In genomic region chr3:115147329-115148141, GRCh38 we compare ENCODE assay signal across 8 cellular contexts. TPM values are rescaled to one million over a fixed set of nuclear protein-coding genes. Genes with fewer than 3 reads are reported as not detected.
A peak's percentile ranks its signal among the peaks of the same experiment; 100 is the strongest.
DNase-seq lines count a peak whose midpoint lies in the region; ATAC-seq and TF ChIP-seq lines count a peak whose summit lies in the region.

No MANE protein-coding gene starts in this region.

- no peaks in the 10 kb centered on the region for H3F3A ChIP-seq in PC-9 (ENCODE audit: insufficient read depth, low read depth)

- POLR2A ChIA-PET in PC-9 (lab: Charles Lee; ENCODE audit: unreplicated experiment) = interaction anchor here (0.6 to 0.7 kb wide), 2 partner anchors 194 to 636 kb away, joined by 4 to 5 read pairs; no protein-coding TSS in a partner anchor

- no peak for TF ChIP-seq CTCF in PC-9 (conservative IDR thresholded peaks at IDR 0.05)

- TF ChIP-seq RAD21 in Ishikawa (IDR thresholded peaks at IDR 0.05; ENCODE audit: low read depth) = no peak

- peak overlapping the region; percentile 47 for H3K27ac ChIP-seq in PC-9

- TF ChIP-seq EP300 in Ishikawa (IDR thresholded peaks at IDR 0.05; ENCODE audit: borderline replicate concordance) = no peak

- H3K9me2 ChIP-seq in PC-9 (ENCODE audit: insufficient read depth) = no peaks in the 10 kb centered on the region

- H3K9me3 ChIP-seq in PC-9 (ENCODE audit: insufficient read depth, low read depth) = no peaks in the 10 kb centered on the region

- H3K4me1 ChIP-seq in PC-9 (replicated peaks; ENCODE audit: insufficient read depth) = peaks cover 17% of the 10 kb centered on the region

- DNase-seq in DMS153 treated with DMSO at 0.1 percent for 48 hours (lab: John Stamatoyannopoulos, UW; ENCODE audit: unreplicated experiment) (peak; percentile 99), PC-9 (peak; percentile 97 to 98), erythroblast (lab: John Stamatoyannopoulos, UW) (peak; percentile 100), mucosa of gallbladder (ENCODE audit: low spot score) (peak; percentile 99)
- DNase-seq in activated T-cell treated with anti-CD3 and anti-CD28 coated beads, Interleukin-2, amount 50 U/mL, for 4 hours = peak; percentile 94
- DNase-seq in stimulated activated CD8-positive, alpha-beta memory T cell treated with anti-CD3 and anti-CD28 coated beads, Interleukin-4, amount 100 ng/mL, for 24 hours (ENCODE audit: low read depth) = peak; percentile 91

- peak; percentile 72 for TF ChIP-seq POLR2A in erythroblast (IDR thresholded peaks at IDR 0.05; ENCODE audit: low read length)

- peaks cover 4% of the 10 kb centered on the region for H3K36me3 Mint-ChIP-seq in activated T-cell treated with anti-CD3 and anti-CD28 coated beads, Interleukin-2, amount 50 U/mL, for 4 hours (ENCODE audit: insufficient read depth)

- H4K20me1 ChIP-seq in PC-9 (ENCODE audit: insufficient read depth) = no peaks in the 10 kb centered on the region

- H3K4me3 Mint-ChIP-seq in activated T-cell treated with anti-CD3 and anti-CD28 coated beads, Interleukin-2, amount 50 U/mL, for 4 hours = peak overlapping the region; percentile 93

- peak overlapping the region; percentile 76 for H3K4me3 ChIP-seq in PC-9

- no peaks in the 10 kb centered on the region for H3K27me3 Mint-ChIP-seq in activated T-cell treated with anti-CD3 and anti-CD28 coated beads, Interleukin-2, amount 50 U/mL, for 4 hours (ENCODE audit: low read depth)

- no TSS peak for BruUV-seq in PC-9 (replicated peaks; lab: Mats Ljungman, UMichigan)

- H3K27me3 ChIP-seq in PC-9 (ENCODE audit: insufficient read depth, low read depth) = no peaks in the 10 kb centered on the region

- H3K36me3 ChIP-seq in PC-9 (ENCODE audit: low read depth) = no peaks in the 10 kb centered on the region

- peak overlapping the region; percentile 84 for H2AFZ ChIP-seq in PC-9

- H3K4me1 Mint-ChIP-seq in activated T-cell treated with anti-CD3 and anti-CD28 coated beads, Interleukin-2, amount 50 U/mL, for 4 hours (ENCODE audit: low read depth) = peaks cover 28% of the 10 kb centered on the region

- CTCF ChIA-PET in PC-9 (lab: Charles Lee) = interaction anchor here (0.6 to 0.8 kb wide), 2 partner anchors 70 to 73 kb away, joined by 3 to 5 read pairs; no protein-coding TSS in a partner anchor

- no peaks in the 10 kb centered on the region for H3K9me3 Mint-ChIP-seq in activated T-cell treated with anti-CD3 and anti-CD28 coated beads, Interleukin-2, amount 50 U/mL, for 4 hours

- H3K79me2 ChIP-seq in PC-9 (ENCODE audit: low read depth) = no peaks in the 10 kb centered on the region

- intact Hi-C loops in PC-9 (cut with micrococcal nuclease; ENCODE audit: unreplicated experiment) = loop anchor here (1.0 to 10.0 kb wide), 6 partner anchors 91 to 1203 kb away; partner anchors contain the start of gene ZDHHC23

- H3K4me2 ChIP-seq in PC-9 = peak overlapping the region; percentile 79

- peak; percentile 74 for ATAC-seq in GM21619 (IDR thresholded peaks at IDR 0.05; ENCODE audit: unreplicated experiment)
- ATAC-seq in activated T-cell treated with anti-CD3 and anti-CD28 coated beads, Interleukin-2, amount 50 U/mL, for 4 hours = peak; percentile 82 to 83

TF ChIP-seq in Ishikawa, 13 proteins besides CTCF, POLR2A, EP300 and RAD21:
- TF ChIP-seq, protein P1, sequence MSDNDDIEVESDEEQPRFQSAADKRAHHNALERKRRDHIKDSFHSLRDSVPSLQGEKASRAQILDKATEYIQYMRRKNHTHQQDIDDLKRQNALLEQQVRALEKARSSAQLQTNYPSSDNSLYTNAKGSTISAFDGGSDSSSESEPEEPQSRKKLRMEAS (IDR thresholded peaks at IDR 0.05) = peak; percentile 43
- TF ChIP-seq NFIC (IDR thresholded peaks at IDR 0.05) = peak; percentile 29; the same call in 1 of the 2 replicates
- TF ChIP-seq CEBPB (IDR thresholded peaks at IDR 0.05) = no peak
- TF ChIP-seq, protein P2, sequence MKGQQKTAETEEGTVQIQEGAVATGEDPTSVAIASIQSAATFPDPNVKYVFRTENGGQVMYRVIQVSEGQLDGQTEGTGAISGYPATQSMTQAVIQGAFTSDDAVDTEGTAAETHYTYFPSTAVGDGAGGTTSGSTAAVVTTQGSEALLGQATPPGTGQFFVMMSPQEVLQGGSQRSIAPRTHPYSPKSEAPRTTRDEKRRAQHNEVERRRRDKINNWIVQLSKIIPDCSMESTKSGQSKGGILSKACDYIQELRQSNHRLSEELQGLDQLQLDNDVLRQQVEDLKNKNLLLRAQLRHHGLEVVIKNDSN (IDR thresholded peaks at IDR 0.05) = no peak
- TF ChIP-seq CREB1 (IDR thresholded peaks at IDR 0.05; ENCODE audit: low read depth) = peak; percentile 60; the same call in 1 of the 2 replicates
- TF ChIP-seq YY1 (IDR thresholded peaks at IDR 0.05; ENCODE audit: low read depth) = no peak
- no peak for TF ChIP-seq REST (IDR thresholded peaks at IDR 0.05; ENCODE audit: low read depth)
- no peak for TF ChIP-seq TEAD4 (IDR thresholded peaks at IDR 0.05)
- TF ChIP-seq FOXM1 (IDR thresholded peaks at IDR 0.05; ENCODE audit: borderline replicate concordance, low read depth) = no peak
- TF ChIP-seq EGR1 (IDR thresholded peaks at IDR 0.05) = peak; percentile 44
- TF ChIP-seq TAF1 (IDR thresholded peaks at IDR 0.05; ENCODE audit: low read depth) = no peak; the same call in 1 of the 2 replicates
- TF ChIP-seq ZBTB7A (IDR thresholded peaks at IDR 0.05; ENCODE audit: low read depth) = no peak
- no peak; the same call in 1 of the 2 replicates for TF ChIP-seq TCF12 (IDR thresholded peaks at IDR 0.05; ENCODE audit: low read depth)

RNA-seq across cellular contexts. Expression of gene ZBTB20, which starts 0.4 kb away (rescaled TPM):
- 23.4 and 26.5 TPM in 2 replicates for total RNA-seq in PC-9 (2021)
- total RNA-seq in activated T-cell treated with anti-CD3 and anti-CD28 coated beads, Interleukin-2, amount 50 U/mL, for 4 hours = 1 to 10 TPM in 2 of 3 donors, under 1 TPM in 1; 0.91 to 2.8 (median 1.8) TPM
- total RNA-seq in mucosa of gallbladder = 75.9 TPM

Comparison
In these comparisons a context has a peak if more than half of its experiments do, and no peak if none do; other contexts are left out.
1. Peak in every context shown above with its lines: DNase-seq, ATAC-seq, H3K4me3 ChIP-seq and H3K27ac ChIP-seq.